32 cellular contexts compared by ENCODE assay signal in genomic region chr20:19113343-19113930, GRCh38.
"Had no signal": no experiment of that assay in that cellular context is flagged by ENCODE, and none has a peak within 500 bp of the region (broad histone marks: within the 10 kb centered on the region; RNA-seq: fewer than 3 reads in every experiment).

No MANE protein-coding gene starts in this region.

- H3K36me3 Mint-ChIP-seq: activated CD4-positive, alpha-beta memory T cell treated with anti-CD3 and anti-CD28 coated beads for 36 hours; activated naive CD4-positive, alpha-beta T cell treated with anti-CD3 and anti-CD28 coated beads, Interleukin-2, amount 10 ng/mL, durations not matched to agents 7 days and 5 days; activated naive CD4-positive, alpha-beta T cell treated with anti-CD3 and anti-CD28 coated beads, Interleukin-2, amount 50 U/mL, for 72 hours; activated naive CD8-positive, alpha-beta T cell treated with anti-CD3 and anti-CD28 coated beads, Interleukin-2, amount 10 ng/mL, durations not matched to agents 7 days and 5 days; brain had no signal

- H3K4me3 Mint-ChIP-seq: activated CD4-positive, alpha-beta memory T cell treated with anti-CD3 and anti-CD28 coated beads for 36 hours; activated CD4-positive, alpha-beta T cell treated with anti-CD3 and anti-CD28 coated beads for 36 hours; activated CD4-positive, alpha-beta T cell treated with anti-CD3 and anti-CD28 coated beads, Interleukin-2, amount 10 ng/mL, durations not matched to agents 24 days and 14 days; activated CD8-positive, alpha-beta T cell treated with anti-CD3 and anti-CD28 coated beads, Interleukin-2, amount 10 ng/mL, durations not matched to agents 7 days and 5 days; activated naive CD4-positive, alpha-beta T cell treated with anti-CD3 and anti-CD28 coated beads, Interleukin-2, amount 10 ng/mL, durations not matched to agents 7 days and 5 days; activated naive CD8-positive, alpha-beta T cell treated with anti-CD3 and anti-CD28 coated beads, Interleukin-2, amount 10 ng/mL, durations not matched to agents 7 days and 5 days; activated T-cell treated with anti-CD3 and anti-CD28 coated beads, Interleukin-2, amount 50 U/mL, for 24 hours; activated T-cell treated with anti-CD3 and anti-CD28 coated beads, Interleukin-2, amount 50 U/mL, for 72 hours; brain; endodermal cell; T-helper 17 cell; T-helper 2 cell treated with Interferon-gamma antibody and Interleukin-4, amounts not matched to agents 5 μg/mL and 100 μg/mL, for 36 hours had no signal

- H3K9me3 ChIP-seq: ascending aorta, breast epithelium, colonic mucosa, gastrocnemius medialis had no signal

- H3K27ac ChIP-seq: ascending aorta, breast epithelium, cardiac muscle cell, colonic mucosa, foreskin keratinocyte, gastrocnemius medialis had no signal

- H3K4me1 ChIP-seq: ascending aorta, breast epithelium, colonic mucosa, foreskin keratinocyte, gastrocnemius medialis had no signal

- H3K27me3 ChIP-seq: ascending aorta, breast epithelium, cardiac muscle cell, colonic mucosa, foreskin keratinocyte, gastrocnemius medialis had no signal

- DNase-seq: activated CD4-positive, alpha-beta memory T cell treated with anti-CD3 and anti-CD28 coated beads for 36 hours; activated CD4-positive, alpha-beta T cell treated with anti-CD3 and anti-CD28 coated beads for 36 hours; activated CD4-positive, alpha-beta T cell treated with anti-CD3 and anti-CD28 coated beads, Interleukin-2, amount 10 ng/mL, durations not matched to agents 24 days and 14 days; activated CD4-positive, CD25-positive, alpha-beta regulatory T cell; activated CD4-positive, CD25-positive, alpha-beta regulatory T cell treated with anti-CD3 and anti-CD28 coated beads, Interleukin-2, amount 50 U/mL, for 72 hours; activated CD8-positive, alpha-beta memory T cell treated with anti-CD3 and anti-CD28 coated beads, Interleukin-2, amount 50 U/mL, for 48 hours; activated CD8-positive, alpha-beta T cell treated with anti-CD3 and anti-CD28 coated beads, Interleukin-2, amount 10 ng/mL, durations not matched to agents 7 days and 5 days; activated gamma-delta T cell; activated naive CD4-positive, alpha-beta T cell; activated naive CD4-positive, alpha-beta T cell treated with anti-CD3 and anti-CD28 coated beads, Interleukin-2, amount 10 ng/mL, durations not matched to agents 7 days and 5 days; activated naive CD8-positive, alpha-beta T cell treated with anti-CD3 and anti-CD28 coated beads, Interleukin-2, amount 10 ng/mL, durations not matched to agents 7 days and 5 days; activated T-cell treated with anti-CD3 and anti-CD28 coated beads for 4 hours; activated T-cell treated with anti-CD3 and anti-CD28 coated beads, Interleukin-2, amount 50 U/mL, for 24 hours; activated T-cell treated with anti-CD3 and anti-CD28 coated beads, Interleukin-2, amount 50 U/mL, for 72 hours; central memory CD4-positive, alpha-beta T cell; cerebellar nuclear complex; colonic mucosa; effector memory CD4-positive, alpha-beta T cell; endodermal cell; foreskin keratinocyte; gastrocnemius medialis; glutamatergic neuron; T-helper 1 cell; T-helper 17 cell; T1000 had no signal

- H3K36me3 ChIP-seq: ascending aorta, breast epithelium, cardiac muscle cell, colonic mucosa, gastrocnemius medialis had no signal

- H3K27ac Mint-ChIP-seq: activated CD4-positive, alpha-beta memory T cell treated with anti-CD3 and anti-CD28 coated beads for 36 hours; activated CD4-positive, alpha-beta T cell treated with anti-CD3 and anti-CD28 coated beads for 36 hours; activated CD4-positive, alpha-beta T cell treated with anti-CD3 and anti-CD28 coated beads, Interleukin-2, amount 10 ng/mL, durations not matched to agents 24 days and 14 days; activated CD8-positive, alpha-beta T cell treated with anti-CD3 and anti-CD28 coated beads, Interleukin-2, amount 10 ng/mL, durations not matched to agents 7 days and 5 days; activated naive CD4-positive, alpha-beta T cell treated with anti-CD3 and anti-CD28 coated beads, Interleukin-2, amount 10 ng/mL, durations not matched to agents 7 days and 5 days; activated naive CD4-positive, alpha-beta T cell treated with anti-CD3 and anti-CD28 coated beads, Interleukin-2, amount 50 U/mL, for 72 hours; activated naive CD8-positive, alpha-beta T cell treated with anti-CD3 and anti-CD28 coated beads, Interleukin-2, amount 10 ng/mL, durations not matched to agents 7 days and 5 days; activated T-cell treated with anti-CD3 and anti-CD28 coated beads, Interleukin-2, amount 50 U/mL, for 24 hours; activated T-cell treated with anti-CD3 and anti-CD28 coated beads, Interleukin-2, amount 50 U/mL, for 72 hours; brain; endodermal cell; T-helper 17 cell; T-helper 2 cell treated with Interferon-gamma antibody and Interleukin-4, amounts not matched to agents 5 μg/mL and 100 μg/mL, for 36 hours had no signal

- ATAC-seq: activated CD4-positive, alpha-beta T cell treated with anti-CD3 and anti-CD28 coated beads for 36 hours; activated CD8-positive, alpha-beta T cell treated with anti-CD3 and anti-CD28 coated beads, Interleukin-2, amount 10 ng/mL, durations not matched to agents 7 days and 5 days; activated naive CD4-positive, alpha-beta T cell treated with anti-CD3 and anti-CD28 coated beads, Interleukin-2, amount 50 U/mL, for 72 hours; activated T-cell treated with anti-CD3 and anti-CD28 coated beads, Interleukin-2, amount 50 U/mL, for 72 hours; esophagus mucosa; foreskin keratinocyte; gastrocnemius medialis; T-helper 17 cell had no signal

- H3K4me3 ChIP-seq: ascending aorta, breast epithelium, cardiac muscle cell, colonic mucosa, gastrocnemius medialis had no signal

- H3K27me3 Mint-ChIP-seq: activated CD4-positive, alpha-beta memory T cell treated with anti-CD3 and anti-CD28 coated beads for 36 hours; activated CD4-positive, alpha-beta T cell treated with anti-CD3 and anti-CD28 coated beads for 36 hours; activated CD4-positive, alpha-beta T cell treated with anti-CD3 and anti-CD28 coated beads, Interleukin-2, amount 10 ng/mL, durations not matched to agents 24 days and 14 days; activated naive CD4-positive, alpha-beta T cell treated with anti-CD3 and anti-CD28 coated beads, Interleukin-2, amount 10 ng/mL, durations not matched to agents 7 days and 5 days; activated T-cell treated with anti-CD3 and anti-CD28 coated beads, Interleukin-2, amount 50 U/mL, for 24 hours; T-helper 17 cell had no signal

- H3K9me3 Mint-ChIP-seq: activated CD4-positive, alpha-beta memory T cell treated with anti-CD3 and anti-CD28 coated beads for 36 hours; activated CD4-positive, alpha-beta T cell treated with anti-CD3 and anti-CD28 coated beads, Interleukin-2, amount 10 ng/mL, durations not matched to agents 24 days and 14 days; activated naive CD4-positive, alpha-beta T cell treated with anti-CD3 and anti-CD28 coated beads, Interleukin-2, amount 10 ng/mL, durations not matched to agents 7 days and 5 days; activated naive CD8-positive, alpha-beta T cell treated with anti-CD3 and anti-CD28 coated beads, Interleukin-2, amount 10 ng/mL, durations not matched to agents 7 days and 5 days; activated T-cell treated with anti-CD3 and anti-CD28 coated beads, Interleukin-2, amount 50 U/mL, for 24 hours; brain; T-helper 2 cell treated with Interferon-gamma antibody and Interleukin-4, amounts not matched to agents 5 μg/mL and 100 μg/mL, for 36 hours had no signal

- H3K4me1 Mint-ChIP-seq: activated CD4-positive, alpha-beta T cell treated with anti-CD3 and anti-CD28 coated beads for 36 hours; activated CD4-positive, alpha-beta T cell treated with anti-CD3 and anti-CD28 coated beads, Interleukin-2, amount 10 ng/mL, durations not matched to agents 24 days and 14 days; activated naive CD4-positive, alpha-beta T cell treated with anti-CD3 and anti-CD28 coated beads, Interleukin-2, amount 10 ng/mL, durations not matched to agents 7 days and 5 days; activated naive CD8-positive, alpha-beta T cell treated with anti-CD3 and anti-CD28 coated beads, Interleukin-2, amount 10 ng/mL, durations not matched to agents 7 days and 5 days; brain; endodermal cell; T-helper 17 cell had no signal
